22 cellular contexts compared by ENCODE assay signal in genomic region chr6:122026572-122027369, GRCh38.
"Had no signal": no experiment of that assay in that cellular context is flagged by ENCODE, and none has a peak within 500 bp of the region (broad histone marks: within the 10 kb centered on the region; RNA-seq: fewer than 3 reads in every experiment).

No MANE protein-coding gene starts in this region.

- H3K4me3 ChIP-seq: cardiac muscle cell, MG63, Peyer's patch, SJSA1 had no signal

- H3K9me3 ChIP-seq: MG63, Peyer's patch, SJSA1 had no signal

- H3K36me3 ChIP-seq: cardiac muscle cell, MG63, Peyer's patch, SJSA1 had no signal

- H3K27ac ChIP-seq: cardiac muscle cell, Peyer's patch, RWPE1, SJSA1 had no signal

- H3K4me1 ChIP-seq: Peyer's patch, SJSA1 had no signal

- H3K27me3 ChIP-seq: cardiac muscle cell, MG63, Peyer's patch, SJSA1 had no signal

- DNase-seq: activated CD4-positive, alpha-beta T cell treated with anti-CD3 and anti-CD28 coated beads for 48 hours; activated CD4-positive, alpha-beta T cell treated with anti-CD3 and anti-CD28 coated beads, Interleukin-2, amount 50 U/mL, for 4 hours; activated CD4-positive, CD25-positive, alpha-beta regulatory T cell treated with anti-CD3 and anti-CD28 coated beads, Interleukin-2, amount 50 U/mL, for 72 hours; activated CD8-positive, alpha-beta memory T cell treated with anti-CD3 and anti-CD28 coated beads, Interleukin-2, amount 50 U/mL, for 48 hours; activated CD8-positive, alpha-beta T cell treated with anti-CD3 and anti-CD28 coated beads, Interleukin-2, amount 10 ng/mL, durations not matched to agents 7 days and 5 days; activated T-cell treated with anti-CD3 and anti-CD28 coated beads, Interleukin-2, amount 50 U/mL, for 1 hour; amygdala; MG63; MV-4-11; NCI-H1092 treated with DMSO at 0.1 percent for 48 hours; NCI-H1417 treated with DMSO at 0.1 percent for 48 hours; NCI-H1694; NCI-H2029 treated with DMSO at 0.1 percent for 48 hours; NCI-H446; NCI-H524; Peyer's patch; Right ventricle myocardium superior; T-helper 17 cell; T-helper 9 cell had no signal
